In genomic region chr6:3518356-3518841, GRCh38 we compare ENCODE assay signal across 9 cellular contexts.
DNase-seq lines count a peak whose midpoint lies in the region; ATAC-seq, FAIRE-seq and TF ChIP-seq lines count a peak whose summit lies in the region.
"Had no signal": no experiment of that assay in that cellular context is flagged by ENCODE, and none has a peak within 500 bp of the region (broad histone marks: within the 10 kb centered on the region; RNA-seq: fewer than 3 reads in every experiment).

No MANE protein-coding gene starts in this region.

- H2BK120ac ChIP-seq in H1 (replicated peaks; ENCODE audit: low read depth, low read length) = no peak overlapping the region
- H2BK120ac ChIP-seq in neuronal stem cell (ENCODE audit: low read depth, low read length) = no peak overlapping the region

- no peak for TF ChIP-seq EP300 in H1 (IDR thresholded peaks at IDR 0.05; ENCODE audit: borderline replicate concordance in 1 of 2, low read depth in 2 of 2, low read length in 2 of 2)

- H3K27ac ChIP-seq in H1 (ENCODE audit: low read depth, low read length) (0 out of 2 replicates have a peak overlapping the region, but pooled peaks have one; percentile 3), neuronal stem cell (replicated peaks; ENCODE audit: low read length) (no peak overlapping the region), MM.1S (ENCODE audit: low read length) (no peak overlapping the region)

- H2BK15ac ChIP-seq in H1 (ENCODE audit: low read length) (peak overlapping the region; percentile 78; the same call in 1 of the 2 replicates), neuronal stem cell (ENCODE audit: low read length) (peak overlapping the region; percentile 44)

- 0 out of 7 replicates have a peak, but pooled peaks cover 0 to 2% (median 0%) of the 10 kb centered on the region in 4 experiments for H3K4me1 ChIP-seq in H1 (replicated peaks in 1 of 4; ENCODE audit: control insufficient read depth in 3 of 4, insufficient read depth in 4 of 4, low read length in 3 of 4)
- H3K4me1 ChIP-seq in neuronal stem cell (ENCODE audit: control insufficient read depth in 2 of 2, insufficient read depth in 1 of 2, low read depth in 1 of 2, low read length in 2 of 2) = peaks cover 0 to 7% of the 10 kb centered on the region in 2 donors
- no peaks in the 10 kb centered on the region for H3K4me1 ChIP-seq in MM.1S (ENCODE audit: low read length)

- no peak overlapping the region for H2BK5ac ChIP-seq in H1 (ENCODE audit: low read depth, low read length)
- H2BK5ac ChIP-seq in neuronal stem cell (ENCODE audit: low read length) = peak overlapping the region; percentile 4

- H3K9me3 ChIP-seq in H1 (ENCODE audit: insufficient read depth in 2 of 2, low read depth in 1 of 2, low read length in 1 of 2) = 0 out of 4 replicates have a peak, but pooled peaks cover 0 to 3% of the 10 kb centered on the region in 2 experiments
- peaks cover 2 to 3% of the 10 kb centered on the region in 2 donors for H3K9me3 ChIP-seq in neuronal stem cell (replicated peaks in 1 of 2; ENCODE audit: control insufficient read depth in 2 of 2, insufficient read depth in 1 of 2, low read depth in 1 of 2, low read length in 2 of 2)
- no peaks in the 10 kb centered on the region for H3K9me3 ChIP-seq in MM.1S (replicated peaks; ENCODE audit: insufficient read depth, low read length)

- H3K23me2 ChIP-seq in H1 (ENCODE audit: low read depth, low read length) = no peaks in the 10 kb centered on the region

- H3K18ac ChIP-seq in H1 (ENCODE audit: extremely low read depth, low read length) (no peak overlapping the region; the same call in 1 of the 2 replicates), neuronal stem cell (ENCODE audit: low read length) (peak overlapping the region; percentile 91)

- TF ChIP-seq RAD21 in H1 (IDR thresholded peaks at IDR 0.05 in 1 of 2, conservative IDR thresholded peaks at IDR 0.05 in 1 of 2; ENCODE audit: low read depth in 2 of 2, low read length in 2 of 2) = no peak

- H3K4me3 ChIP-seq in H1 (ENCODE audit: extremely low read depth in 1 of 4, insufficient read depth in 2 of 4, low read depth in 3 of 4, low read length in 4 of 4) (no peak overlapping the region), neuronal stem cell (ENCODE audit: low read length in 2 of 2) (no peak overlapping the region), MM.1S (ENCODE audit: low read length) (no peak overlapping the region)

- H3K23ac ChIP-seq in H1 (ENCODE audit: insufficient read length) (no peak overlapping the region), neuronal stem cell (ENCODE audit: low read depth, low read length, poor library complexity) (no peak overlapping the region)

- H3K4ac ChIP-seq in H1 (replicated peaks; ENCODE audit: insufficient read length, low read depth, low read length) (peak overlapping the region; percentile 27), neuronal stem cell (ENCODE audit: low read length) (no peak overlapping the region)

- no peaks in the 10 kb centered on the region for H3F3A ChIP-seq in MM.1S (ENCODE audit: insufficient read depth, low read length)

- ATAC-seq in GM19023 (IDR thresholded peaks at IDR 0.05; ENCODE audit: unreplicated experiment) (no peak), GM18873 (IDR thresholded peaks at IDR 0.05; ENCODE audit: low FRiP score, unreplicated experiment) (no peak)

- POLR2A ChIA-PET in H1 (lab: Charles Lee; ENCODE audit: partially characterized antibody) = no interaction called here

- TF ChIP-seq POLR2A in H1 (IDR thresholded peaks at IDR 0.05; ENCODE audit: control extremely low read depth in 1 of 2, low read depth in 2 of 2, low read length in 2 of 2) = no peak

- no peak overlapping the region for H4K5ac ChIP-seq in H1 (ENCODE audit: insufficient read length, low read depth, low read length)

- H2AFZ ChIP-seq in H1 (ENCODE audit: low read length) (peak overlapping the region; percentile 48), neuronal stem cell (ENCODE audit: low read length) (peak overlapping the region; percentile 45), MM.1S (ENCODE audit: low read length) (no peak overlapping the region)

- H3K9ac ChIP-seq in H1 (replicated peaks in 1 of 4; ENCODE audit: extremely low read depth in 1 of 4, low read depth in 3 of 4, low read length in 3 of 4) (no peak overlapping the region), neuronal stem cell (ENCODE audit: low read depth, low read length, poor library complexity) (no peak overlapping the region), MM.1S (ENCODE audit: low read length) (no peak overlapping the region)

- H2AK5ac ChIP-seq in H1 (ENCODE audit: low read depth, low read length) = no peak overlapping the region
- peak overlapping the region; percentile 9 for H2AK5ac ChIP-seq in neuronal stem cell (ENCODE audit: low read depth, low read length)

- CTCF ChIA-PET in H1 (lab: Charles Lee; ENCODE audit: partially characterized antibody) = interaction anchor here (0.7 to 2.2 kb wide), 4 partner anchors 12 to 96 kb away, joined by 3 to 11 read pairs (median 7); no protein-coding TSS in a partner anchor

- H4K91ac ChIP-seq in H1 (replicated peaks; ENCODE audit: insufficient read length, low read length) (no peak overlapping the region), neuronal stem cell (ENCODE audit: low read depth, low read length, poor library complexity) (peak overlapping the region; percentile 9)

- H3K4me2 ChIP-seq in H1 (ENCODE audit: insufficient read depth in 1 of 2, low read depth in 2 of 2, low read length in 2 of 2) = no peak overlapping the region
- no peak overlapping the region for H3K4me2 ChIP-seq in neuronal stem cell (ENCODE audit: insufficient read depth, low read length, poor library complexity, severe bottlenecking)
- no peak overlapping the region for H3K4me2 ChIP-seq in MM.1S (ENCODE audit: low read depth, low read length)

- H3K27me3 ChIP-seq in H1 (replicated peaks in 1 of 4; ENCODE audit: control insufficient read depth in 3 of 4, extremely low read depth in 1 of 4, insufficient read depth in 3 of 4, low read length in 3 of 4) (no peaks in the 10 kb centered on the region; a peak in 1 of 7 replicates), neuronal stem cell (ENCODE audit: control insufficient read depth in 3 of 3, insufficient read depth in 3 of 3, low read depth in 1 of 3, low read length in 3 of 3) (no peaks in the 10 kb centered on the region), MM.1S (replicated peaks; ENCODE audit: insufficient read depth, low read length) (no peaks in the 10 kb centered on the region)

- H3K36me3 ChIP-seq in H1 (ENCODE audit: control insufficient read depth in 2 of 4, insufficient read depth in 4 of 4, low read length in 3 of 4) (no peaks in the 10 kb centered on the region), neuronal stem cell (replicated peaks in 1 of 2; ENCODE audit: control insufficient read depth in 2 of 2, insufficient read depth in 2 of 2, low read length in 2 of 2) (no peaks in the 10 kb centered on the region), MM.1S (replicated peaks; ENCODE audit: insufficient read depth, low read length) (no peaks in the 10 kb centered on the region)

- no peak overlapping the region for H3K56ac ChIP-seq in H1 (replicated peaks; ENCODE audit: insufficient read length, low read depth, low read length)

- TF ChIP-seq CTCF in H1 (IDR thresholded peaks at IDR 0.05; ENCODE audit: control extremely low read depth in 1 of 3, insufficient read depth in 1 of 3, low read depth in 1 of 3, low read length in 3 of 3) = no peak
- TF ChIP-seq CTCF in MM.1S (IDR thresholded peaks at IDR 0.05; ENCODE audit: low read length) = no peak

- no peaks in the 10 kb centered on the region for H3K9me2 ChIP-seq in MM.1S (replicated peaks; ENCODE audit: insufficient read depth, low read length)

- peak overlapping the region; percentile 62; the same call in 1 of the 2 replicates for H4K8ac ChIP-seq in H1 (ENCODE audit: extremely low read depth, insufficient read depth, low read length)
- H4K8ac ChIP-seq in neuronal stem cell (ENCODE audit: low read depth, low read length) = peak overlapping the region; percentile 78

- H2BK12ac ChIP-seq in H1 (ENCODE audit: low read depth, low read length) = peak overlapping the region; percentile 52; the same call in 1 of the 2 replicates
- H2BK12ac ChIP-seq in neuronal stem cell (ENCODE audit: low read length) = no peak overlapping the region

- DNase-seq in DMS 273 (lab: John Stamatoyannopoulos, UW; ENCODE audit: unreplicated experiment) = peak; percentile 89
- peak; percentile 52 for DNase-seq in NCI-H460 (ENCODE audit: extremely low read depth, low read depth)
- no peak for DNase-seq in H1 (ENCODE audit: low read depth in 1 of 2, low spot score in 2 of 2)
- no peak for DNase-seq in neuronal stem cell (ENCODE audit: low spot score)
- DNase-seq in MM.1S = no peak
- no peak for DNase-seq in D341Med (ENCODE audit: low spot score)
- DNase-seq: NCI-H774 had no signal

- peak overlapping the region; percentile 67; the same call in 1 of the 2 replicates for H2BK20ac ChIP-seq in H1 (ENCODE audit: low read length)

- 85% methylated on average over 12 of the region's 12 CpGs; no CpG with 5 or more reads in 1 of the 2 experiments for WGBS in H1 (ENCODE audit: extremely low coverage in 1 of 2, insufficient coverage in 1 of 2, insufficient read length in 1 of 2, insufficient replicate concordance in 2 of 2, low coverage in 1 of 2, low lambda C conversion rate in 2 of 2, missing lambda C conversion rate in 1 of 2), 2 experiments
- no CpG with 5 or more reads among the region's 12 CpGs for WGBS in neuronal stem cell (ENCODE audit: extremely low coverage in 2 of 2, insufficient read length in 2 of 2, insufficient replicate concordance in 1 of 2), 2 donors

- H3K79me2 ChIP-seq in H1 (ENCODE audit: control insufficient read depth in 1 of 2, insufficient read depth in 2 of 2, low read length in 2 of 2) (no peaks in the 10 kb centered on the region), MM.1S (ENCODE audit: low read length) (no peaks in the 10 kb centered on the region)

- no peak for FAIRE-seq in H1 (lab: Jason Lieb, UNC)

- no peak overlapping the region for H3K14ac ChIP-seq in H1 (ENCODE audit: insufficient read length)
- peak overlapping the region; percentile 78 for H3K14ac ChIP-seq in neuronal stem cell (ENCODE audit: low read length)

- H4K20me1 ChIP-seq in H1 (replicated peaks in 1 of 2; ENCODE audit: control insufficient read depth in 1 of 2, insufficient read depth in 2 of 2, low read length in 2 of 2) = no peaks in the 10 kb centered on the region
- no peaks in the 10 kb centered on the region for H4K20me1 ChIP-seq in MM.1S (ENCODE audit: insufficient read depth, low read length)

- H3K79me1 ChIP-seq in H1 (ENCODE audit: low read depth, low read length) = no peaks in the 10 kb centered on the region
- no peaks in the 10 kb centered on the region for H3K79me1 ChIP-seq in neuronal stem cell (ENCODE audit: low read depth, low read length)

TF ChIP-seq in H1, 55 proteins besides CTCF, POLR2A, EP300 and RAD21:
- TF ChIP-seq MAFK (IDR thresholded peaks at IDR 0.05; ENCODE audit: low read depth, low read length) (0 out of 2 replicates have a peak, but pooled peaks have one; percentile 23), ASH2L (IDR thresholded peaks at IDR 0.05; ENCODE audit: low read length) (no peak), HDAC2 (IDR thresholded peaks at IDR 0.05; ENCODE audit: borderline replicate concordance in 1 of 2, low read depth in 2 of 2, low read length in 2 of 2) (no peak), JUND (IDR thresholded peaks at IDR 0.05; ENCODE audit: low read length) (0 out of 2 replicates have a peak, but pooled peaks have one; percentile 17)

Comparison
In these comparisons a context has a peak if more than half of its experiments do, and no peak if none do; other contexts are left out.
1. DNase-seq: peak in DMS 273 (single experiment) and NCI-H460 (single experiment); none in H1 (0 of 2), neuronal stem cell (single experiment), MM.1S (single experiment) and D341Med (single experiment).